1 cellular context compared by ENCODE assay signal in genomic region chr10:102770108-102770482, GRCh38.
TF ChIP-seq lines count a peak whose summit lies in the region.

No MANE protein-coding gene starts in this region.

TF ChIP-seq in HEK293, 187 proteins besides CTCF, POLR2A, EP300 and RAD21 (continued from another document):
- TF ChIP-seq ZNF23 (tag by site-specific recombination; IDR thresholded peaks at IDR 0.05; ENCODE audit: borderline replicate concordance) (no peak), ZBTB11 (tag by site-specific recombination; conservative IDR thresholded peaks at IDR 0.05; ENCODE audit: low read depth) (no peak), ZFHX2 (tag by site-specific recombination; conservative IDR thresholded peaks at IDR 0.05) (no peak), ZNF501 (tag by site-specific recombination; IDR thresholded peaks at IDR 0.05) (no peak)
